ENCODE assay signal across 1 cellular context in genomic region chr3:58173670-58174472, GRCh38.
TF ChIP-seq lines count a peak whose summit lies in the region.

No MANE protein-coding gene starts in this region.

TF ChIP-seq in HepG2, 621 proteins besides CTCF, POLR2A, EP300 and RAD21 (continued from another document and continues in another):
- TF ChIP-seq ZNF567 (CRISPR knock-in tag; IDR thresholded peaks at IDR 0.05; ENCODE audit: borderline replicate concordance): no peak
- no peak; the same call in 1 of the 2 replicates for TF ChIP-seq ZBTB10 (CRISPR knock-in tag; IDR thresholded peaks at IDR 0.05; ENCODE audit: borderline replicate concordance)
- no peak for TF ChIP-seq ZNF431 (CRISPR knock-in tag; IDR thresholded peaks at IDR 0.05; ENCODE audit: borderline replicate concordance, low read depth)
- TF ChIP-seq ZNF790 (CRISPR knock-in tag; IDR thresholded peaks at IDR 0.05; ENCODE audit: borderline replicate concordance): no peak
- no peak for TF ChIP-seq NFE2L2 (IDR thresholded peaks at IDR 0.05; ENCODE audit: low read length)
- TF ChIP-seq, protein P1, sequence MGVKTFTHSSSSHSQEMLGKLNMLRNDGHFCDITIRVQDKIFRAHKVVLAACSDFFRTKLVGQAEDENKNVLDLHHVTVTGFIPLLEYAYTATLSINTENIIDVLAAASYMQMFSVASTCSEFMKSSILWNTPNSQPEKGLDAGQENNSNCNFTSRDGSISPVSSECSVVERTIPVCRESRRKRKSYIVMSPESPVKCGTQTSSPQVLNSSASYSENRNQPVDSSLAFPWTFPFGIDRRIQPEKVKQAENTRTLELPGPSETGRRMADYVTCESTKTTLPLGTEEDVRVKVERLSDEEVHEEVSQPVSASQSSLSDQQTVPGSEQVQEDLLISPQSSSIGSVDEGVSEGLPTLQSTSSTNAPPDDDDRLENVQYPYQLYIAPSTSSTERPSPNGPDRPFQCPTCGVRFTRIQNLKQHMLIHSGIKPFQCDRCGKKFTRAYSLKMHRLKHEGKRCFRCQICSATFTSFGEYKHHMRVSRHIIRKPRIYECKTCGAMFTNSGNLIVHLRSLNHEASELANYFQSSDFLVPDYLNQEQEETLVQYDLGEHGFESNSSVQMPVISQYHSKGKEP (CRISPR knock-in tag; IDR thresholded peaks at IDR 0.05): no peak
- TF ChIP-seq, protein P2, sequence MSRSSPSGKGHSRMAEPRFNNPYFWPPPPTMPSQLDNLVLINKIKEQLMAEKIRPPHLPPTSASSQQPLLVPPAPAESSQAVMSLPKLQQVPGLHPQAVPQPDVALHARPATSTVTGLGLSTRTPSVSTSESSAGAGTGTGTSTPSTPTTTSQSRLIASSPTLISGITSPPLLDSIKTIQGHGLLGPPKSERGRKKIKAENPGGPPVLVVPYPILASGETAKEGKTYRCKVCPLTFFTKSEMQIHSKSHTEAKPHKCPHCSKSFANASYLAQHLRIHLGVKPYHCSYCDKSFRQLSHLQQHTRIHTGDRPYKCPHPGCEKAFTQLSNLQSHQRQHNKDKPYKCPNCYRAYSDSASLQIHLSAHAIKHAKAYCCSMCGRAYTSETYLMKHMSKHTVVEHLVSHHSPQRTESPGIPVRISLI (CRISPR knock-in tag; IDR thresholded peaks at IDR 0.05; ENCODE audit: borderline replicate concordance): no peak
- TF ChIP-seq GABPB1 (CRISPR knock-in tag; IDR thresholded peaks at IDR 0.05): no peak
- no peak for TF ChIP-seq NFRKB (IDR thresholded peaks at IDR 0.05)
- no peak for TF ChIP-seq CHD2 (IDR thresholded peaks at IDR 0.05; ENCODE audit: low read depth, low read length)
- no peak for TF ChIP-seq RFX5 (IDR thresholded peaks at IDR 0.05; ENCODE audit: low read depth, low read length)
- TF ChIP-seq GLI4 (CRISPR knock-in tag; IDR thresholded peaks at IDR 0.05; ENCODE audit: borderline replicate concordance): no peak
- TF ChIP-seq ATF1 (CRISPR knock-in tag; IDR thresholded peaks at IDR 0.05): no peak
- peak; percentile 81 for TF ChIP-seq RFX1 (IDR thresholded peaks at IDR 0.05)
- no peak for TF ChIP-seq PHB2 (IDR thresholded peaks at IDR 0.05; ENCODE audit: partially characterized antibody)
- no peak for TF ChIP-seq MLX (CRISPR knock-in tag; IDR thresholded peaks at IDR 0.05)
- no peak for TF ChIP-seq NRL (CRISPR knock-in tag; IDR thresholded peaks at IDR 0.05; ENCODE audit: borderline replicate concordance)
- no peak for TF ChIP-seq NAIF1 (CRISPR knock-in tag; IDR thresholded peaks at IDR 0.05; ENCODE audit: borderline replicate concordance)
- no peak for TF ChIP-seq POGZ (CRISPR knock-in tag; IDR thresholded peaks at IDR 0.05)
- TF ChIP-seq ZNF766 (CRISPR knock-in tag; IDR thresholded peaks at IDR 0.05; ENCODE audit: borderline replicate concordance): peak; percentile 51; the same call in 1 of the 2 replicates
- no peak for TF ChIP-seq MAFG (CRISPR knock-in tag; IDR thresholded peaks at IDR 0.05)
- no peak for TF ChIP-seq HMGA1 (CRISPR knock-in tag; conservative IDR thresholded peaks at IDR 0.05)
- TF ChIP-seq, protein P3, sequence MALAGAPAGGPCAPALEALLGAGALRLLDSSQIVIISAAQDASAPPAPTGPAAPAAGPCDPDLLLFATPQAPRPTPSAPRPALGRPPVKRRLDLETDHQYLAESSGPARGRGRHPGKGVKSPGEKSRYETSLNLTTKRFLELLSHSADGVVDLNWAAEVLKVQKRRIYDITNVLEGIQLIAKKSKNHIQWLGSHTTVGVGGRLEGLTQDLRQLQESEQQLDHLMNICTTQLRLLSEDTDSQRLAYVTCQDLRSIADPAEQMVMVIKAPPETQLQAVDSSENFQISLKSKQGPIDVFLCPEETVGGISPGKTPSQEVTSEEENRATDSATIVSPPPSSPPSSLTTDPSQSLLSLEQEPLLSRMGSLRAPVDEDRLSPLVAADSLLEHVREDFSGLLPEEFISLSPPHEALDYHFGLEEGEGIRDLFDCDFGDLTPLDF (CRISPR knock-in tag; IDR thresholded peaks at IDR 0.05): no peak; the same call in 1 of the 2 replicates
- peak; percentile 67; the same call in 1 of the 2 replicates for TF ChIP-seq SOX5 (CRISPR knock-in tag; IDR thresholded peaks at IDR 0.05; ENCODE audit: borderline replicate concordance)
- no peak for TF ChIP-seq ZFP82 (CRISPR knock-in tag; IDR thresholded peaks at IDR 0.05; ENCODE audit: borderline replicate concordance)
- TF ChIP-seq RBFOX2 (IDR thresholded peaks at IDR 0.05; ENCODE audit: low read depth, low read length): no peak
- TF ChIP-seq, protein P4, sequence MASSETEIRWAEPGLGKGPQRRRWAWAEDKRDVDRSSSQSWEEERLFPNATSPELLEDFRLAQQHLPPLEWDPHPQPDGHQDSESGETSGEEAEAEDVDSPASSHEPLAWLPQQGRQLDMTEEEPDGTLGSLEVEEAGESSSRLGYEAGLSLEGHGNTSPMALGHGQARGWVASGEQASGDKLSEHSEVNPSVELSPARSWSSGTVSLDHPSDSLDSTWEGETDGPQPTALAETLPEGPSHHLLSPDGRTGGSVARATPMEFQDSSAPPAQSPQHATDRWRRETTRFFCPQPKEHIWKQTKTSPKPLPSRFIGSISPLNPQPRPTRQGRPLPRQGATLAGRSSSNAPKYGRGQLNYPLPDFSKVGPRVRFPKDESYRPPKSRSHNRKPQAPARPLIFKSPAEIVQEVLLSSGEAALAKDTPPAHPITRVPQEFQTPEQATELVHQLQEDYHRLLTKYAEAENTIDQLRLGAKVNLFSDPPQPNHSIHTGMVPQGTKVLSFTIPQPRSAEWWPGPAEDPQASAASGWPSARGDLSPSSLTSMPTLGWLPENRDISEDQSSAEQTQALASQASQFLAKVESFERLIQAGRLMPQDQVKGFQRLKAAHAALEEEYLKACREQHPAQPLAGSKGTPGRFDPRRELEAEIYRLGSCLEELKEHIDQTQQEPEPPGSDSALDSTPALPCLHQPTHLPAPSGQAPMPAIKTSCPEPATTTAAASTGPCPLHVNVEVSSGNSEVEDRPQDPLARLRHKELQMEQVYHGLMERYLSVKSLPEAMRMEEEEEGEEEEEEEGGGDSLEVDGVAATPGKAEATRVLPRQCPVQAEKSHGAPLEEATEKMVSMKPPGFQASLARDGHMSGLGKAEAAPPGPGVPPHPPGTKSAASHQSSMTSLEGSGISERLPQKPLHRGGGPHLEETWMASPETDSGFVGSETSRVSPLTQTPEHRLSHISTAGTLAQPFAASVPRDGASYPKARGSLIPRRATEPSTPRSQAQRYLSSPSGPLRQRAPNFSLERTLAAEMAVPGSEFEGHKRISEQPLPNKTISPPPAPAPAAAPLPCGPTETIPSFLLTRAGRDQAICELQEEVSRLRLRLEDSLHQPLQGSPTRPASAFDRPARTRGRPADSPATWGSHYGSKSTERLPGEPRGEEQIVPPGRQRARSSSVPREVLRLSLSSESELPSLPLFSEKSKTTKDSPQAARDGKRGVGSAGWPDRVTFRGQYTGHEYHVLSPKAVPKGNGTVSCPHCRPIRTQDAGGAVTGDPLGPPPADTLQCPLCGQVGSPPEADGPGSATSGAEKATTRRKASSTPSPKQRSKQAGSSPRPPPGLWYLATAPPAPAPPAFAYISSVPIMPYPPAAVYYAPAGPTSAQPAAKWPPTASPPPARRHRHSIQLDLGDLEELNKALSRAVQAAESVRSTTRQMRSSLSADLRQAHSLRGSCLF (CRISPR knock-in tag; IDR thresholded peaks at IDR 0.05; ENCODE audit: borderline replicate concordance): no peak
- no peak for TF ChIP-seq ZNF772 (CRISPR knock-in tag; IDR thresholded peaks at IDR 0.05)
- TF ChIP-seq TBX2 (CRISPR knock-in tag; IDR thresholded peaks at IDR 0.05; ENCODE audit: borderline replicate concordance): peak; percentile 65
- TF ChIP-seq ZNF331 (CRISPR knock-in tag; IDR thresholded peaks at IDR 0.05): no peak; the same call in 1 of the 2 replicates
- no peak; the same call in 1 of the 2 replicates for TF ChIP-seq ZMYM3 (CRISPR knock-in tag; IDR thresholded peaks at IDR 0.05)
- TF ChIP-seq, protein P5, sequence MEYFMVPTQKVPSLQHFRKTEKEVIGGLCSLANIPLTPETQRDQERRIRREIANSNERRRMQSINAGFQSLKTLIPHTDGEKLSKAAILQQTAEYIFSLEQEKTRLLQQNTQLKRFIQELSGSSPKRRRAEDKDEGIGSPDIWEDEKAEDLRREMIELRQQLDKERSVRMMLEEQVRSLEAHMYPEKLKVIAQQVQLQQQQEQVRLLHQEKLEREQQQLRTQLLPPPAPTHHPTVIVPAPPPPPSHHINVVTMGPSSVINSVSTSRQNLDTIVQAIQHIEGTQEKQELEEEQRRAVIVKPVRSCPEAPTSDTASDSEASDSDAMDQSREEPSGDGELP (IDR thresholded peaks at IDR 0.05; ENCODE audit: borderline replicate concordance, low read depth): peak; percentile 83; the same call in 1 of the 2 replicates
- no peak for TF ChIP-seq NONO (IDR thresholded peaks at IDR 0.05)
- no peak for TF ChIP-seq NONO (CRISPR knock-in tag; conservative IDR thresholded peaks at IDR 0.05)
- no peak for TF ChIP-seq ELF1 (CRISPR knock-in tag; IDR thresholded peaks at IDR 0.05)
- TF ChIP-seq FOSL2 (CRISPR knock-in tag; IDR thresholded peaks at IDR 0.05): no peak
- no peak for TF ChIP-seq CREB1 (IDR thresholded peaks at IDR 0.05)
- peak; percentile 53; the same call in 1 of the 2 replicates for TF ChIP-seq CREB1 (CRISPR knock-in tag; IDR thresholded peaks at IDR 0.05)
- no peak; the same call in 1 of the 2 replicates for TF ChIP-seq SP4 (CRISPR knock-in tag; IDR thresholded peaks at IDR 0.05)
- TF ChIP-seq HHEX (CRISPR knock-in tag; IDR thresholded peaks at IDR 0.05): no peak
- TF ChIP-seq CREB3 (CRISPR knock-in tag; IDR thresholded peaks at IDR 0.05): no peak
- peak; percentile 76; the same call in 1 of the 2 replicates for TF ChIP-seq ZSCAN29 (CRISPR knock-in tag; conservative IDR thresholded peaks at IDR 0.05)
- TF ChIP-seq ZKSCAN1 (IDR thresholded peaks at IDR 0.05; ENCODE audit: low read length): no peak
- no peak for TF ChIP-seq ZNF496 (CRISPR knock-in tag; IDR thresholded peaks at IDR 0.05; ENCODE audit: insufficient replicate concordance)
- TF ChIP-seq DDIT3 (CRISPR knock-in tag; IDR thresholded peaks at IDR 0.05): no peak
- TF ChIP-seq HNF4G (IDR thresholded peaks at IDR 0.05; ENCODE audit: borderline replicate concordance, low read depth, low read length): peak; percentile 46; the same call in 1 of the 2 replicates
- no peak; the same call in 1 of the 2 replicates for TF ChIP-seq HNF4G (CRISPR knock-in tag; IDR thresholded peaks at IDR 0.05; ENCODE audit: borderline replicate concordance, low read depth)
- TF ChIP-seq NFKB2 (CRISPR knock-in tag; IDR thresholded peaks at IDR 0.05; ENCODE audit: borderline replicate concordance): peak; percentile 60; the same call in 1 of the 2 replicates
- TF ChIP-seq ZNF75D (CRISPR knock-in tag; IDR thresholded peaks at IDR 0.05; ENCODE audit: borderline replicate concordance): no peak
- TF ChIP-seq ZNF713 (CRISPR knock-in tag; IDR thresholded peaks at IDR 0.05): no peak
- TF ChIP-seq NFIC (IDR thresholded peaks at IDR 0.05; ENCODE audit: low read length): 0 out of 2 replicates have a peak, but pooled peaks have one; percentile 6
